ENCODE assay signal across 1 cellular context in genomic region chr19:29893606-29894284, GRCh38.
TF ChIP-seq lines count a peak whose summit lies in the region.

No MANE protein-coding gene starts in this region.

TF ChIP-seq in K562, 482 proteins besides CTCF, POLR2A, EP300 and RAD21 (continued from another document and continues in another):
- TF ChIP-seq CEBPG (CRISPR knock-in tag; IDR thresholded peaks at IDR 0.05) = peak; percentile 52; the same call in 1 of the 2 replicates
- TF ChIP-seq CEBPG (tag; conservative IDR thresholded peaks at IDR 0.05 in 1 of 2, IDR thresholded peaks at IDR 0.05 in 1 of 2) = peak; percentile 69 to 79
- no peak for TF ChIP-seq RUNX1 (IDR thresholded peaks at IDR 0.05; ENCODE audit: low read depth)
- TF ChIP-seq GATA2 (CRISPR knock-in tag; IDR thresholded peaks at IDR 0.05) = peak; percentile 96
- TF ChIP-seq CEBPB (tag; IDR thresholded peaks at IDR 0.05) = peak; percentile 94
- TF ChIP-seq, protein P1, sequence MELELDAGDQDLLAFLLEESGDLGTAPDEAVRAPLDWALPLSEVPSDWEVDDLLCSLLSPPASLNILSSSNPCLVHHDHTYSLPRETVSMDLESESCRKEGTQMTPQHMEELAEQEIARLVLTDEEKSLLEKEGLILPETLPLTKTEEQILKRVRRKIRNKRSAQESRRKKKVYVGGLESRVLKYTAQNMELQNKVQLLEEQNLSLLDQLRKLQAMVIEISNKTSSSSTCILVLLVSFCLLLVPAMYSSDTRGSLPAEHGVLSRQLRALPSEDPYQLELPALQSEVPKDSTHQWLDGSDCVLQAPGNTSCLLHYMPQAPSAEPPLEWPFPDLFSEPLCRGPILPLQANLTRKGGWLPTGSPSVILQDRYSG (tag; conservative IDR thresholded peaks at IDR 0.05; ENCODE audit: low read depth) = no peak
- TF ChIP-seq NR0B1 (IDR thresholded peaks at IDR 0.05; ENCODE audit: partially characterized antibody) = no peak
- peak in 1 of 3 experiments; percentile 42; a peak in 1 of 6 replicates for TF ChIP-seq ZBTB11 (CRISPR knock-in tag; IDR thresholded peaks at IDR 0.05)
- no peak; a peak in 2 of 4 replicates for TF ChIP-seq NRF1 (conservative IDR thresholded peaks at IDR 0.05 in 1 of 2, IDR thresholded peaks at IDR 0.05 in 1 of 2)
- TF ChIP-seq ZNF134 (CRISPR knock-in tag; conservative IDR thresholded peaks at IDR 0.05) = 0 out of 2 replicates have a peak, but pooled peaks have one; percentile 24
- peak; percentile 98 for TF ChIP-seq BHLHE40 (IDR thresholded peaks at IDR 0.05; ENCODE audit: low read length)
- TF ChIP-seq MTA1 (IDR thresholded peaks at IDR 0.05; ENCODE audit: borderline replicate concordance) = peak; percentile 88
- no peak for TF ChIP-seq ZNF57 (CRISPR knock-in tag; IDR thresholded peaks at IDR 0.05)
- no peak for TF ChIP-seq ZNF512 (tag; IDR thresholded peaks at IDR 0.05)
- peak; percentile 92 for TF ChIP-seq MECOM (CRISPR knock-in tag; IDR thresholded peaks at IDR 0.05)
- TF ChIP-seq E2F6 (IDR thresholded peaks at IDR 0.05; ENCODE audit: borderline replicate concordance in 1 of 2, extremely low read depth in 1 of 2, insufficient read depth in 1 of 2, insufficient read length in 1 of 2, low read depth in 1 of 2, low read length in 1 of 2, poor library complexity in 1 of 2, severe bottlenecking in 1 of 2) = peak in 1 of 2 experiments; percentile 44
- TF ChIP-seq, protein P2, sequence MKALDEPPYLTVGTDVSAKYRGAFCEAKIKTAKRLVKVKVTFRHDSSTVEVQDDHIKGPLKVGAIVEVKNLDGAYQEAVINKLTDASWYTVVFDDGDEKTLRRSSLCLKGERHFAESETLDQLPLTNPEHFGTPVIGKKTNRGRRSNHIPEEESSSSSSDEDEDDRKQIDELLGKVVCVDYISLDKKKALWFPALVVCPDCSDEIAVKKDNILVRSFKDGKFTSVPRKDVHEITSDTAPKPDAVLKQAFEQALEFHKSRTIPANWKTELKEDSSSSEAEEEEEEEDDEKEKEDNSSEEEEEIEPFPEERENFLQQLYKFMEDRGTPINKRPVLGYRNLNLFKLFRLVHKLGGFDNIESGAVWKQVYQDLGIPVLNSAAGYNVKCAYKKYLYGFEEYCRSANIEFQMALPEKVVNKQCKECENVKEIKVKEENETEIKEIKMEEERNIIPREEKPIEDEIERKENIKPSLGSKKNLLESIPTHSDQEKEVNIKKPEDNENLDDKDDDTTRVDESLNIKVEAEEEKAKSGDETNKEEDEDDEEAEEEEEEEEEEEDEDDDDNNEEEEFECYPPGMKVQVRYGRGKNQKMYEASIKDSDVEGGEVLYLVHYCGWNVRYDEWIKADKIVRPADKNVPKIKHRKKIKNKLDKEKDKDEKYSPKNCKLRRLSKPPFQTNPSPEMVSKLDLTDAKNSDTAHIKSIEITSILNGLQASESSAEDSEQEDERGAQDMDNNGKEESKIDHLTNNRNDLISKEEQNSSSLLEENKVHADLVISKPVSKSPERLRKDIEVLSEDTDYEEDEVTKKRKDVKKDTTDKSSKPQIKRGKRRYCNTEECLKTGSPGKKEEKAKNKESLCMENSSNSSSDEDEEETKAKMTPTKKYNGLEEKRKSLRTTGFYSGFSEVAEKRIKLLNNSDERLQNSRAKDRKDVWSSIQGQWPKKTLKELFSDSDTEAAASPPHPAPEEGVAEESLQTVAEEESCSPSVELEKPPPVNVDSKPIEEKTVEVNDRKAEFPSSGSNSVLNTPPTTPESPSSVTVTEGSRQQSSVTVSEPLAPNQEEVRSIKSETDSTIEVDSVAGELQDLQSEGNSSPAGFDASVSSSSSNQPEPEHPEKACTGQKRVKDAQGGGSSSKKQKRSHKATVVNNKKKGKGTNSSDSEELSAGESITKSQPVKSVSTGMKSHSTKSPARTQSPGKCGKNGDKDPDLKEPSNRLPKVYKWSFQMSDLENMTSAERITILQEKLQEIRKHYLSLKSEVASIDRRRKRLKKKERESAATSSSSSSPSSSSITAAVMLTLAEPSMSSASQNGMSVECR (CRISPR knock-in tag; IDR thresholded peaks at IDR 0.05) = peak; percentile 33; the same call in 1 of the 2 replicates
- no peak for TF ChIP-seq NR2C1 (IDR thresholded peaks at IDR 0.05)
- peak; percentile 52; the same call in 1 of the 2 replicates for TF ChIP-seq NR2C1 (tag; IDR thresholded peaks at IDR 0.05)
- no peak for TF ChIP-seq ZNF655 (CRISPR knock-in tag; IDR thresholded peaks at IDR 0.05)
- TF ChIP-seq NFE2 (IDR thresholded peaks at IDR 0.05; ENCODE audit: low read depth) = peak; percentile 60
- peak; percentile 98 for TF ChIP-seq SOX6 (IDR thresholded peaks at IDR 0.05)
- no peak for TF ChIP-seq SAFB (IDR thresholded peaks at IDR 0.05; ENCODE audit: borderline replicate concordance, low read depth, low read length)
- TF ChIP-seq CHD4 (IDR thresholded peaks at IDR 0.05; ENCODE audit: insufficient read depth, insufficient replicate concordance, low read depth, low read length, poor library complexity, severe bottlenecking) = peak; percentile 33
- TF ChIP-seq ZKSCAN1 (IDR thresholded peaks at IDR 0.05; ENCODE audit: low read depth, low read length) = no peak
- TF ChIP-seq NCOA1 (IDR thresholded peaks at IDR 0.05; ENCODE audit: low read depth) = peak; percentile 88
- peak; percentile 91; the same call in 1 of the 2 replicates for TF ChIP-seq CC2D1A (IDR thresholded peaks at IDR 0.05)
- TF ChIP-seq TRIM28 (IDR thresholded peaks at IDR 0.05) = peak; percentile 42; the same call in 1 of the 2 replicates
- peak; percentile 99 for TF ChIP-seq KDM1A (IDR thresholded peaks at IDR 0.05)
- TF ChIP-seq ZNF764 (CRISPR knock-in tag; IDR thresholded peaks at IDR 0.05; ENCODE audit: low read depth) = no peak
- TF ChIP-seq ZNF639 (CRISPR knock-in tag; conservative IDR thresholded peaks at IDR 0.05 in 1 of 2, IDR thresholded peaks at IDR 0.05 in 1 of 2) = peak in 1 of 2 experiments; percentile 65; a peak in 1 of 4 replicates
- no peak for TF ChIP-seq E2F1 (CRISPR knock-in tag; IDR thresholded peaks at IDR 0.05)
- no peak for TF ChIP-seq RBM22 (IDR thresholded peaks at IDR 0.05; ENCODE audit: low read depth, low read length, poor library complexity, severe bottlenecking)
- 0 out of 2 replicates have a peak, but pooled peaks have one; percentile 29 for TF ChIP-seq ETS1 (conservative IDR thresholded peaks at IDR 0.05; ENCODE audit: control insufficient read depth, low read depth, low read length)
- TF ChIP-seq, protein P3, sequence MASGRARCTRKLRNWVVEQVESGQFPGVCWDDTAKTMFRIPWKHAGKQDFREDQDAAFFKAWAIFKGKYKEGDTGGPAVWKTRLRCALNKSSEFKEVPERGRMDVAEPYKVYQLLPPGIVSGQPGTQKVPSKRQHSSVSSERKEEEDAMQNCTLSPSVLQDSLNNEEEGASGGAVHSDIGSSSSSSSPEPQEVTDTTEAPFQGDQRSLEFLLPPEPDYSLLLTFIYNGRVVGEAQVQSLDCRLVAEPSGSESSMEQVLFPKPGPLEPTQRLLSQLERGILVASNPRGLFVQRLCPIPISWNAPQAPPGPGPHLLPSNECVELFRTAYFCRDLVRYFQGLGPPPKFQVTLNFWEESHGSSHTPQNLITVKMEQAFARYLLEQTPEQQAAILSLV (tag; IDR thresholded peaks at IDR 0.05) = no peak
- TF ChIP-seq SLC30A9 (CRISPR knock-in tag; IDR thresholded peaks at IDR 0.05) = no peak
- TF ChIP-seq ETV6 (IDR thresholded peaks at IDR 0.05; ENCODE audit: borderline replicate concordance in 1 of 2, low read depth in 2 of 2, low read length in 1 of 2) = 0 out of 4 replicates have a peak, but pooled peaks of 1 of the 2 experiments have one; percentile 50
- no peak for TF ChIP-seq ETV6 (CRISPR knock-in tag; IDR thresholded peaks at IDR 0.05; ENCODE audit: borderline replicate concordance)
